ENCODE assay signal across 24 cellular contexts in genomic region chr2:126900646-126901319, GRCh38. TPM values are rescaled to one million over a fixed set of nuclear protein-coding genes. Genes with fewer than 3 reads are reported as not detected.
DNase-seq lines count a peak whose midpoint lies in the region; ATAC-seq and TF ChIP-seq lines count a peak whose summit lies in the region.
"Had no signal": no experiment of that assay in that cellular context is flagged by ENCODE, and none has a peak within 500 bp of the region (broad histone marks: within the 10 kb centered on the region; RNA-seq: fewer than 3 reads in every experiment).

No MANE protein-coding gene starts in this region.

- peaks cover 16% of the 10 kb centered on the region for H3K27me3 Mint-ChIP-seq in progenitor cell of endocrine pancreas
- peaks cover 14 to 27% of the 10 kb centered on the region in 2 donors for H3K27me3 Mint-ChIP-seq in stimulated activated naive B cell treated with anti-CD40 and anti-IgM and Interleukin-4, amounts not matched to agents 10 μg/mL and 1 μg/mL and 100 μg/mL, for 72 hours

- H3K36me3 Mint-ChIP-seq in progenitor cell of endocrine pancreas (ENCODE audit: insufficient read depth), result peaks cover 3% of the 10 kb centered on the region
- peaks cover 0 to 2% of the 10 kb centered on the region in 2 donors for H3K36me3 Mint-ChIP-seq in stimulated activated naive B cell treated with anti-CD40 and anti-IgM and Interleukin-4, amounts not matched to agents 10 μg/mL and 1 μg/mL and 100 μg/mL, for 72 hours
- H3K36me3 Mint-ChIP-seq: CD4-positive, CD25-positive, alpha-beta regulatory T cell had no signal

- no peak overlapping the region for H3K9ac ChIP-seq in Karpas-422 (ENCODE audit: low read length)
- H3K9ac ChIP-seq: GM23248 had no signal

- no peak overlapping the region for H3K27ac Mint-ChIP-seq in progenitor cell of endocrine pancreas
- H3K27ac Mint-ChIP-seq in stimulated activated naive B cell treated with anti-CD40 and anti-IgM and Interleukin-4, amounts not matched to agents 10 μg/mL and 1 μg/mL and 100 μg/mL, for 72 hours, result no peak overlapping the region
- H3K27ac Mint-ChIP-seq: CD4-positive, CD25-positive, alpha-beta regulatory T cell had no signal

- H3K9me3 ChIP-seq in Karpas-422 (ENCODE audit: low read length), result no peaks in the 10 kb centered on the region
- H3K9me3 ChIP-seq: BE2C had no signal

- no peaks in the 10 kb centered on the region for H3K36me3 ChIP-seq in Karpas-422 (ENCODE audit: insufficient read depth, low read length)
- H3K36me3 ChIP-seq: BE2C had no signal

- no peak overlapping the region for H3K4me3 ChIP-seq in Karpas-422 (ENCODE audit: low read length)
- H3K4me3 ChIP-seq: GM23248, K562 had no signal

- no peaks in the 10 kb centered on the region for H3K27me3 ChIP-seq in Karpas-422 (ENCODE audit: low read length)
- H3K27me3 ChIP-seq: BE2C had no signal

- H3K4me2 ChIP-seq in Karpas-422 (ENCODE audit: low read depth, low read length, poor library complexity, severe bottlenecking), result no peak overlapping the region

- CTCF ChIA-PET in RWPE1 (lab: Yijun Ruan, JAX), result no interaction called here

- H2AFZ ChIP-seq in Karpas-422 (ENCODE audit: low read length), result no peak overlapping the region
- H2AFZ ChIP-seq: GM23248 had no signal

- ATAC-seq in stimulated activated naive B cell treated with anti-CD40 and anti-IgM and Interleukin-4, amounts not matched to agents 10 μg/mL and 1 μg/mL and 100 μg/mL, for 72 hours (replicated peaks), result no peak
- no peak for ATAC-seq in GM19452 (IDR thresholded peaks at IDR 0.05; ENCODE audit: unreplicated experiment)
- ATAC-seq: K562 had no signal

- H3K4me3 Mint-ChIP-seq in progenitor cell of endocrine pancreas (ENCODE audit: low read depth), result no peak overlapping the region
- no peak overlapping the region for H3K4me3 Mint-ChIP-seq in stimulated activated naive B cell treated with anti-CD40 and anti-IgM and Interleukin-4, amounts not matched to agents 10 μg/mL and 1 μg/mL and 100 μg/mL, for 72 hours
- H3K4me3 Mint-ChIP-seq: CD4-positive, CD25-positive, alpha-beta regulatory T cell had no signal

- TF ChIP-seq CTCF in progenitor cell of endocrine pancreas (IDR thresholded peaks at IDR 0.05; ENCODE audit: unreplicated experiment) (no peak), RWPE1 (conservative IDR thresholded peaks at IDR 0.05; ENCODE audit: low read depth) (no peak)

- H3K27ac ChIP-seq in Karpas-422 (ENCODE audit: low read length), result no peak overlapping the region
- H3K27ac ChIP-seq in RWPE1, result no peak overlapping the region
- H3K27ac ChIP-seq: GM23248 had no signal

- H3K9me3 Mint-ChIP-seq in progenitor cell of endocrine pancreas (ENCODE audit: low read depth), result peaks cover 14% of the 10 kb centered on the region
- H3K9me3 Mint-ChIP-seq in stimulated activated naive B cell treated with anti-CD40 and anti-IgM and Interleukin-4, amounts not matched to agents 10 μg/mL and 1 μg/mL and 100 μg/mL, for 72 hours, result peaks cover 8 to 12% of the 10 kb centered on the region in 2 donors

- peaks cover 1% of the 10 kb centered on the region for H3K4me1 Mint-ChIP-seq in progenitor cell of endocrine pancreas (ENCODE audit: low read depth)
- H3K4me1 Mint-ChIP-seq in stimulated activated naive B cell treated with anti-CD40 and anti-IgM and Interleukin-4, amounts not matched to agents 10 μg/mL and 1 μg/mL and 100 μg/mL, for 72 hours, result peaks cover 3 to 5% of the 10 kb centered on the region in 2 donors
- H3K4me1 Mint-ChIP-seq: CD4-positive, CD25-positive, alpha-beta regulatory T cell had no signal

- H4K20me1 ChIP-seq in Karpas-422 (ENCODE audit: insufficient read depth, low read depth, low read length), result no peaks in the 10 kb centered on the region

- H3K9me2 ChIP-seq in Karpas-422 (replicated peaks; ENCODE audit: insufficient read depth, low read length), result no peaks in the 10 kb centered on the region

- DNase-seq in activated CD8-positive, alpha-beta memory T cell treated with anti-CD3 and anti-CD28 coated beads, Interleukin-2, amount 50 U/mL, for 48 hours, result peak; percentile 28
- DNase-seq in activated CD8-positive, alpha-beta memory T cell treated with anti-CD3 and anti-CD28 coated beads, Interleukin-2, amount 50 U/mL, for 4 hours, result no peak
- DNase-seq in Karpas-422, result peak; percentile 28
- peak; percentile 27 for DNase-seq in islet precursor cell
- peak; percentile 1 for DNase-seq in progenitor cell of endocrine pancreas (ENCODE audit: low spot score, unreplicated experiment)
- no peak for DNase-seq in RWPE1 (ENCODE audit: low spot score)
- DNase-seq in stimulated activated naive B cell treated with anti-CD40 and anti-IgM and Interleukin-4, amounts not matched to agents 10 μg/mL and 1 μg/mL and 100 μg/mL, for 72 hours, result no peak
- DNase-seq: BE2C; CD4-positive, CD25-positive, alpha-beta regulatory T cell; COR-L47; DMS 273 treated with DMSO at 0.1 percent for 48 hours; GM23248; HCEC 1CT; NCI-H1105; NCI-H1694; NCI-H2081 treated with DMSO at 0.1 percent for 48 hours; NCI-H748 treated with DMSO at 0.1 percent for 48 hours; OCI-M1; RPMI8226; SIG-M5 had no signal

- no peaks in the 10 kb centered on the region for H3K79me2 ChIP-seq in Karpas-422 (ENCODE audit: low read length)

- peaks cover 12% of the 10 kb centered on the region for H3K4me1 ChIP-seq in Karpas-422 (ENCODE audit: low read length)
- H3K4me1 ChIP-seq: BE2C had no signal

- POLR2A ChIA-PET in RWPE1 (lab: Yijun Ruan, JAX; ENCODE audit: low non-redundant PET), result no interaction called here

RNA-seq across cellular contexts. Expression of gene TEX51, which starts 2.1 kb away (rescaled TPM):
- not detected in 2 replicates for total RNA-seq in Karpas-422 (2014; rRNA removed; shearing (Covaris generic); ENCODE audit: low replicate concordance)
- not detected in 2 replicates for total RNA-seq in progenitor cell of endocrine pancreas
- total RNA-seq: A172; CD4-positive, CD25-positive, alpha-beta regulatory T cell; GM23248; K562; NCI-H460 had no signal

Comparison
In these comparisons a context has a peak if more than half of its experiments do, and no peak if none do; other contexts are left out.
1. DNase-seq: peak in activated CD8-positive, alpha-beta memory T cell treated with anti-CD3 and anti-CD28 coated beads, Interleukin-2, amount 50 U/mL, for 48 hours (single experiment), Karpas-422 (single experiment), islet precursor cell (single experiment) and progenitor cell of endocrine pancreas (single experiment); none in activated CD8-positive, alpha-beta memory T cell treated with anti-CD3 and anti-CD28 coated beads, Interleukin-2, amount 50 U/mL, for 4 hours (single experiment), RWPE1 (single experiment) and stimulated activated naive B cell treated with anti-CD40 and anti-IgM and Interleukin-4, amounts not matched to agents 10 μg/mL and 1 μg/mL and 100 μg/mL, for 72 hours (single experiment).